In genomic region chr2:235029054-235029453, GRCh38 we compare ENCODE assay signal across 2 cellular contexts.
TF ChIP-seq lines count a peak whose summit lies in the region.

No MANE protein-coding gene starts in this region.

TF ChIP-seq in SK-N-SH, 30 proteins besides CTCF, POLR2A, EP300 and RAD21 (continued from another document):
- no peak for TF ChIP-seq GABPA (IDR thresholded peaks at IDR 0.05; ENCODE audit: low read depth)
- TF ChIP-seq POLR2AphosphoS5 (IDR thresholded peaks at IDR 0.05; ENCODE audit: low read depth, low read length) = no peak
- no peak for TF ChIP-seq TEAD4 (IDR thresholded peaks at IDR 0.05; ENCODE audit: borderline replicate concordance, insufficient read depth)
- no peak for TF ChIP-seq RFX5 (IDR thresholded peaks at IDR 0.05; ENCODE audit: low read length)
- TF ChIP-seq PBX3 (IDR thresholded peaks at IDR 0.05) = no peak
- TF ChIP-seq MAX (IDR thresholded peaks at IDR 0.05; ENCODE audit: low read depth) = no peak
- TF ChIP-seq USF1 (IDR thresholded peaks at IDR 0.05; ENCODE audit: borderline replicate concordance, low read depth) = no peak
- TF ChIP-seq ELF1 (IDR thresholded peaks at IDR 0.05) = no peak
- no peak for TF ChIP-seq USF2 (IDR thresholded peaks at IDR 0.05; ENCODE audit: borderline replicate concordance, low read depth, low read length)

TF ChIP-seq in SK-N-SH treated with all-trans-retinoic acid at 6 μM for 48 hours, 23 proteins besides CTCF, POLR2A, EP300 and RAD21 (continued from another document):
- TF ChIP-seq CREB5 (CRISPR knock-in tag; IDR thresholded peaks at IDR 0.05; ENCODE audit: low read depth) (no peak), ZNF8 (CRISPR knock-in tag; IDR thresholded peaks at IDR 0.05) (no peak), ESRRG (CRISPR knock-in tag; IDR thresholded peaks at IDR 0.05) (no peak), OSR1 (CRISPR knock-in tag; IDR thresholded peaks at IDR 0.05) (no peak), POU6F1 (CRISPR knock-in tag; IDR thresholded peaks at IDR 0.05; ENCODE audit: borderline replicate concordance, low read depth) (no peak), CSRNP3 (CRISPR knock-in tag; IDR thresholded peaks at IDR 0.05) (no peak), TOX (CRISPR knock-in tag; IDR thresholded peaks at IDR 0.05; ENCODE audit: borderline replicate concordance) (no peak), SNAI2 (CRISPR knock-in tag; IDR thresholded peaks at IDR 0.05) (no peak), ZFP30 (CRISPR knock-in tag; IDR thresholded peaks at IDR 0.05) (no peak), PPARA (CRISPR knock-in tag; IDR thresholded peaks at IDR 0.05; ENCODE audit: borderline replicate concordance) (no peak)
